In the genomic region with DNA sequence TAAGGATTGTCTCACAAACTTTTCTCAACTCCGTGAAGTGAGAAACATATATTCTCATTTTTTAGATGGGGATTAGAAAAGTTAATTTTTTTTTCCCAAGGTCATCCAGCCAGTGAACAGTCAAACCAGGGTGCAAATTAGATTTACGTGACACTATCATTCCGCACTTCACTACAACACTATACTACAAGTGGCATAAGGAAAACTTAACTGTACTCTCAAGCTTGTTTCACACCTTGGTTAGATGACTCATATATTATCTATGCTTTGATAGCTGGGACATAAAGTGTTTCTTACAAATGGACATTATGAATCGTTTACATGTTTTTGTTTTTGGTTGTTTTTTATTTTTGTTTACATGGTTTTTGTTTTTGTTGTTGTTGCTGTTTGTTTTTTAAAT, we compare ENCODE assay signal across 7 cellular contexts.
"Had no signal": no experiment of that assay in that cellular context is flagged by ENCODE, and none has a peak within 500 bp of the region (broad histone marks: within the 10 kb centered on the region; RNA-seq: fewer than 3 reads in every experiment).

No MANE protein-coding gene starts in this region.

- FAIRE-seq: G401.6, GM12891, GM12892, GM18507, GM19239 had no signal

- DNase-seq: GDM1, GF-D8 had no signal
